Comparison of ENCODE assay signal across 1 cellular context in the genomic region with DNA sequence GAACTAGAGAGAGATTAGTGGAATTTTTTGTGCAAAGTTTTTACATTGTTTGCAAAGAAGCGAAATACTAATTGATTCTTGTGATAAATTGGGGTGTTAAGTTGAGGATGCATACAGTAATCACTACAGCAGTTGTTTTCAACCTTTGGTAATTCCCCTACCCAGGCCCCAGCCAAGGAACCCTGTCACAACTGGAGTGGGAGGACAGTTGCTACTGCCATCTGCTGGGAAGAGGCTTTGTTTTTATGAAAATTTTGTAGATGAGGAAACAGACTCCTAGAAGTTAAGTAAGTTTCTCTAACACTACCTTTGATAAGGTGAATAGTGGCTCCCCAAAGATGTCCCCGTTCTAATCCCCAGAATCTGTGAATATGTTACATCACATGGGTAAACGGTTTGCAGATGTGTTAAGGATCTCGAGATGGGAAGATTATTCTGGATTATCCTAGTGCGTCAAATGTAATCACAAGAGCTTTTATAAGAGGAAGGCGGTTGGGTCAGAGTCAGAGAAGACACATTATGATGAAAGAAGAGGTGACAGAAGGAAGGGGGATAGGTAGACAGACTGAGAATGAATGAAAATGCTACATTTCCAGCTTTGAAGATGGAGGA.
TF ChIP-seq lines count a peak whose summit lies in the region.

No MANE protein-coding gene starts in this region.

TF ChIP-seq in WTC11, 78 proteins besides CTCF, POLR2A, EP300 and RAD21 (continued from another document):
- TF ChIP-seq, protein P1, sequence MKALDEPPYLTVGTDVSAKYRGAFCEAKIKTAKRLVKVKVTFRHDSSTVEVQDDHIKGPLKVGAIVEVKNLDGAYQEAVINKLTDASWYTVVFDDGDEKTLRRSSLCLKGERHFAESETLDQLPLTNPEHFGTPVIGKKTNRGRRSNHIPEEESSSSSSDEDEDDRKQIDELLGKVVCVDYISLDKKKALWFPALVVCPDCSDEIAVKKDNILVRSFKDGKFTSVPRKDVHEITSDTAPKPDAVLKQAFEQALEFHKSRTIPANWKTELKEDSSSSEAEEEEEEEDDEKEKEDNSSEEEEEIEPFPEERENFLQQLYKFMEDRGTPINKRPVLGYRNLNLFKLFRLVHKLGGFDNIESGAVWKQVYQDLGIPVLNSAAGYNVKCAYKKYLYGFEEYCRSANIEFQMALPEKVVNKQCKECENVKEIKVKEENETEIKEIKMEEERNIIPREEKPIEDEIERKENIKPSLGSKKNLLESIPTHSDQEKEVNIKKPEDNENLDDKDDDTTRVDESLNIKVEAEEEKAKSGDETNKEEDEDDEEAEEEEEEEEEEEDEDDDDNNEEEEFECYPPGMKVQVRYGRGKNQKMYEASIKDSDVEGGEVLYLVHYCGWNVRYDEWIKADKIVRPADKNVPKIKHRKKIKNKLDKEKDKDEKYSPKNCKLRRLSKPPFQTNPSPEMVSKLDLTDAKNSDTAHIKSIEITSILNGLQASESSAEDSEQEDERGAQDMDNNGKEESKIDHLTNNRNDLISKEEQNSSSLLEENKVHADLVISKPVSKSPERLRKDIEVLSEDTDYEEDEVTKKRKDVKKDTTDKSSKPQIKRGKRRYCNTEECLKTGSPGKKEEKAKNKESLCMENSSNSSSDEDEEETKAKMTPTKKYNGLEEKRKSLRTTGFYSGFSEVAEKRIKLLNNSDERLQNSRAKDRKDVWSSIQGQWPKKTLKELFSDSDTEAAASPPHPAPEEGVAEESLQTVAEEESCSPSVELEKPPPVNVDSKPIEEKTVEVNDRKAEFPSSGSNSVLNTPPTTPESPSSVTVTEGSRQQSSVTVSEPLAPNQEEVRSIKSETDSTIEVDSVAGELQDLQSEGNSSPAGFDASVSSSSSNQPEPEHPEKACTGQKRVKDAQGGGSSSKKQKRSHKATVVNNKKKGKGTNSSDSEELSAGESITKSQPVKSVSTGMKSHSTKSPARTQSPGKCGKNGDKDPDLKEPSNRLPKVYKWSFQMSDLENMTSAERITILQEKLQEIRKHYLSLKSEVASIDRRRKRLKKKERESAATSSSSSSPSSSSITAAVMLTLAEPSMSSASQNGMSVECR (CRISPR knock-in tag; IDR thresholded peaks at IDR 0.05; ENCODE audit: borderline replicate concordance) = no peak
- no peak for TF ChIP-seq HMGA2 (CRISPR knock-in tag; IDR thresholded peaks at IDR 0.05)
- TF ChIP-seq, protein P2, sequence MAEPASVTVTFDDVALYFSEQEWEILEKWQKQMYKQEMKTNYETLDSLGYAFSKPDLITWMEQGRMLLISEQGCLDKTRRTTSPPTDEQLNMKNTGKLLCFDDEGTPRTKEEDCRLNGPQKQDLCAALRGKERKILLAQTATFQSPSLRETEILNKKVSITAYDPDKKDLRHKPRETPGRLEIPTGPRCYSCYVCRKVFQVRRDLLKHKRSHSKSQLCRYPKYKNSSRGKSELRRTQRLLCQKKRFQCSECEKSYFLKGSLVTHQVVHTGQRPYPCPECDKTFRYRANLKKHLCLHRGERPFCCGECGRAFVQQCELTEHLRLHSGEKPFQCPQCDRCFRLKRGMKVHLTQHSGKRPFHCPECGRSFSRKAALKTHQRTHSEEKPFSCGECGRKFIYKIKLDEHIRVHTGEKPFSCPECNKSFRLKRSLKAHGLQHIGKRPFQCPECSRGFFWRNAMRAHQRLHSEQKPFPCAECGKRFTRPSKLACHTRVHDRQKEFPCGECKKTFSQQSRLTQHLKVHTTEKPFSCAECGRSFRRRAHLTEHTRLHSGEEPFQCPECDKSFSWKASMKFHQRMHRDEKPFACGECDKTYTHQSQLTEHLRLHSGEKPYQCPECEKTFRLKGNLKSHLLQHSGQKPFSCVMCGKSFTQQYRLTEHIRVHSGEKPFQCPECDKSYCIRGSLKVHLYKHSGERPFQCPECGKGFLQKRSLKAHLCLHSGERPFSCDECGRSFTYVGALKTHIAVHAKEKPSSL (CRISPR knock-in tag; conservative IDR thresholded peaks at IDR 0.05) = no peak
- TF ChIP-seq JUN (CRISPR knock-in tag; IDR thresholded peaks at IDR 0.05) = no peak
- TF ChIP-seq, protein P3, sequence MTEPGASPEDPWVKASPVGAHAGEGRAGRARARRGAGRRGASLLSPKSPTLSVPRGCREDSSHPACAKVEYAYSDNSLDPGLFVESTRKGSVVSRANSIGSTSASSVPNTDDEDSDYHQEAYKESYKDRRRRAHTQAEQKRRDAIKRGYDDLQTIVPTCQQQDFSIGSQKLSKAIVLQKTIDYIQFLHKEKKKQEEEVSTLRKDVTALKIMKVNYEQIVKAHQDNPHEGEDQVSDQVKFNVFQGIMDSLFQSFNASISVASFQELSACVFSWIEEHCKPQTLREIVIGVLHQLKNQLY (CRISPR knock-in tag; IDR thresholded peaks at IDR 0.05) = no peak
- TF ChIP-seq TP53 (CRISPR knock-in tag; IDR thresholded peaks at IDR 0.05) = no peak
